16 cellular contexts compared by ENCODE assay signal in the genomic region with DNA sequence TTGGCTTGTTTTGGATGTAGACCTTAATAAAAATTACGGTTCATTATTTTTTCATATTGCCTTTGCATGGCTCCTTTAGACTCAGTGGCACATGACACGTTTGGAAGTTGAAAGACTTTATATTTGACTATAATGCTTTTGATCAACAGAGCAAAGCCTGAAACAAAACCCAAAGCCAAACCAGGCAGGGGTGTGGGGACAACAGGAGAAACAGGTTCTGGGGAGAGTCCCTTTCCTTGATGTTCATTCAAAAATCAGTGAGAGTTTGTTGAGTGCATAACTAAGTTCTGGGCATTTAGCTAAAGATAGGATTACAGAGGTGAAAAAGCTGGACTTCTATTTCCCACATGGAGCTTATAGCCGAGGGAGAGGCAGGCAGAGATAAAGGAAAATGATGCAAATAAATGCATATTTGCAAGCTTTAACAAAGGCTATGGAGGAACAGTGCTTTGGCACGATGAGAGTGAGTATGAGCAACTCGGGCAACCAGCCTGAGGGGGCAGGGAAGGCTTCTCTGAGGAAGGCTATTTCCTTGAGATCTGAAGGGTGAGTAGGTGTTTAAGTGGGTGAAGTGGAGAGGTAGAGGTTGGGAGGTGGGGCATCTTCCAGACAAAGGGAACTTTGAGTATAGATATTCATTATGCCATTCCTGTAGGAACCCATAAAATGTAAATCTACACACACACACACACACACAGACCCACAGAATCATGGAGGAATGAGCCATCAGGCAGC. TPM values are rescaled to one million over a fixed set of nuclear protein-coding genes. Genes with fewer than 3 reads are reported as not detected.
DNase-seq lines count a peak whose midpoint lies in the region; ATAC-seq and TF ChIP-seq lines count a peak whose summit lies in the region.
"Had no signal": no experiment of that assay in that cellular context is flagged by ENCODE, and none has a peak within 500 bp of the region (broad histone marks: within the 10 kb centered on the region; RNA-seq: fewer than 3 reads in every experiment).

No MANE protein-coding gene starts in this region.

- H3K36me3 ChIP-seq in esophagus (ENCODE audit: control insufficient read depth in 2 of 2, insufficient read depth in 2 of 2, low read length in 1 of 2) (no peaks in the 10 kb centered on the region), neutrophil (no peaks in the 10 kb centered on the region)
- H3K36me3 ChIP-seq: HAP-1 had no signal

- TF ChIP-seq CTCF in HL-60 (IDR thresholded peaks at IDR 0.05; ENCODE audit: insufficient read depth, low read length): no peak
- no peak for TF ChIP-seq CTCF in neutrophil (IDR thresholded peaks at IDR 0.05)

- intact Hi-C loops in activated CD4-positive, alpha-beta memory T cell treated with anti-CD3 and anti-CD28 coated beads for 36 hours (cut with micrococcal nuclease): no loop called here

- peaks cover 7% of the 10 kb centered on the region for H3K27me3 Mint-ChIP-seq in activated CD4-positive, alpha-beta memory T cell treated with anti-CD3 and anti-CD28 coated beads for 36 hours

- 40 to 61% methylated on average over 5 of the region's 5 CpGs for WGBS in esophagus, 2 donors

- CTCF ChIA-PET in activated CD4-positive, alpha-beta memory T cell treated with anti-CD3 and anti-CD28 coated beads for 36 hours (lab: Charles Lee): no interaction called here

- no peak overlapping the region for H3K4me3 Mint-ChIP-seq in activated CD4-positive, alpha-beta memory T cell treated with anti-CD3 and anti-CD28 coated beads for 36 hours
- H3K4me3 Mint-ChIP-seq: CD4-positive, alpha-beta memory T cell had no signal

- no peak overlapping the region for H3K27ac Mint-ChIP-seq in activated CD4-positive, alpha-beta memory T cell treated with anti-CD3 and anti-CD28 coated beads for 36 hours
- H3K27ac Mint-ChIP-seq: CD4-positive, alpha-beta memory T cell had no signal

- no peak for ATAC-seq in GM21786 (IDR thresholded peaks at IDR 0.05; ENCODE audit: unreplicated experiment)
- ATAC-seq: SK-N-SH treated with all-trans-retinoic acid at 6 μM for 48 hours had no signal

- POLR2A ChIA-PET in activated CD4-positive, alpha-beta memory T cell treated with anti-CD3 and anti-CD28 coated beads for 36 hours (lab: Charles Lee): no interaction called here

- H3K4me1 ChIP-seq in esophagus (ENCODE audit: control insufficient read depth in 2 of 2, insufficient read depth in 2 of 2, low read length in 1 of 2) (peaks cover 0 to 7% of the 10 kb centered on the region in 2 donors), neutrophil (ENCODE audit: control insufficient read depth in 1 of 2, insufficient read depth in 1 of 2, low read depth in 1 of 2, low read length in 1 of 2) (peaks cover 85 to 87% of the 10 kb centered on the region in 2 experiments)
- H3K4me1 ChIP-seq: HAP-1 had no signal

- H3K9me3 Mint-ChIP-seq in activated CD4-positive, alpha-beta memory T cell treated with anti-CD3 and anti-CD28 coated beads for 36 hours: no peaks in the 10 kb centered on the region
- H3K9me3 Mint-ChIP-seq: CD4-positive, alpha-beta memory T cell had no signal

- no peaks in the 10 kb centered on the region for H3K36me3 Mint-ChIP-seq in activated CD4-positive, alpha-beta memory T cell treated with anti-CD3 and anti-CD28 coated beads for 36 hours
- H3K36me3 Mint-ChIP-seq: CD4-positive, alpha-beta memory T cell had no signal

- H3K27me3 ChIP-seq in HL-60 (ENCODE audit: insufficient read depth, poor library complexity, severe bottlenecking): no peaks in the 10 kb centered on the region
- H3K27me3 ChIP-seq in esophagus (ENCODE audit: control insufficient read depth in 1 of 2, insufficient read depth in 2 of 2, low read length in 2 of 2): no peaks in the 10 kb centered on the region
- H3K27me3 ChIP-seq in neutrophil: no peaks in the 10 kb centered on the region

- H3K27ac ChIP-seq in HL-60 (replicated peaks) (peak overlapping the region; percentile 81), esophagus (ENCODE audit: low read depth in 2 of 2, low read length in 1 of 2) (peak overlapping the region; percentile 52 to 64), neutrophil (peak overlapping the region; percentile 79)

- H3K4me1 Mint-ChIP-seq in activated CD4-positive, alpha-beta memory T cell treated with anti-CD3 and anti-CD28 coated beads for 36 hours (ENCODE audit: low read depth): no peaks in the 10 kb centered on the region
- H3K4me1 Mint-ChIP-seq: CD4-positive, alpha-beta memory T cell had no signal

- H3K9me3 ChIP-seq in esophagus (ENCODE audit: control insufficient read depth in 2 of 2, insufficient read depth in 1 of 2, low read depth in 1 of 2, low read length in 1 of 2): no peaks in the 10 kb centered on the region
- no peaks in the 10 kb centered on the region for H3K9me3 ChIP-seq in neutrophil
- H3K9me3 ChIP-seq: HAP-1 had no signal

- H3K4me3 ChIP-seq in HL-60 (replicated peaks; ENCODE audit: insufficient read depth, low read length) (no peak overlapping the region), esophagus (ENCODE audit: low read depth in 1 of 2, low read length in 2 of 2) (no peak overlapping the region), neutrophil (ENCODE audit: low read depth in 1 of 2, low read length in 1 of 2) (no peak overlapping the region)
- H3K4me3 ChIP-seq: HAP-1 had no signal

- no peak for DNase-seq in HL-60 (ENCODE audit: low read depth in 1 of 2, low spot score in 1 of 2)
- DNase-seq in OCI-M1 (lab: John Stamatoyannopoulos, UW): peak; percentile 71
- no peak for DNase-seq in activated CD4-positive, alpha-beta T cell treated with anti-CD3 and anti-CD28 coated beads for 1 hour
- DNase-seq in NCI-H345 treated with DMSO at 0.1 percent for 48 hours (lab: John Stamatoyannopoulos, UW; ENCODE audit: unreplicated experiment): no peak
- DNase-seq in activated CD4-positive, alpha-beta memory T cell treated with anti-CD3 and anti-CD28 coated beads for 36 hours: no peak
- DNase-seq: ACHN; CD4-positive, alpha-beta memory T cell; NCI-H146; NCI-H345; NCI-H774; SHP77 had no signal

RNA-seq across cellular contexts. Expression of a gene that starts 34.5 kb away (rescaled TPM):
- 1 to 10 TPM; 2.9 to 6.8 TPM for polyA plus RNA-seq in esophagus
- total RNA-seq in activated CD4-positive, alpha-beta memory T cell treated with anti-CD3 and anti-CD28 coated beads for 36 hours: 10 to 100 TPM; 14.3 to 16.2 TPM
